Comparison of ENCODE assay signal across 28 cellular contexts in genomic region chr6:13184089-13184468, GRCh38.
"Had no signal": no experiment of that assay in that cellular context is flagged by ENCODE, and none has a peak within 500 bp of the region (broad histone marks: within the 10 kb centered on the region; RNA-seq: fewer than 3 reads in every experiment).

No MANE protein-coding gene starts in this region.

- H3K9me3 Mint-ChIP-seq: naive thymus-derived CD4-positive, alpha-beta T cell; natural killer cell; nephron; neural progenitor cell; stimulated activated memory B cell treated with anti-CD40 and anti-IgM and Interleukin-4, amounts not matched to agents 10 μg/mL and 1 μg/mL and 100 μg/mL, for 72 hours; stimulated activated naive CD8-positive, alpha-beta T cell treated with anti-CD3 and anti-CD28 coated beads, Interleukin-15, amount 100 ng/mL, for 72 hours; type B pancreatic cell had no signal

- H3K36me3 Mint-ChIP-seq: naive thymus-derived CD4-positive, alpha-beta T cell; natural killer cell; neural progenitor cell; stimulated activated memory B cell treated with anti-CD40 and anti-IgM and Interleukin-4, amounts not matched to agents 10 μg/mL and 1 μg/mL and 100 μg/mL, for 72 hours; type B pancreatic cell had no signal

- H3K36me3 ChIP-seq: neural progenitor cell, pancreas, prostate gland, right lobe of liver, sigmoid colon, transverse colon, upper lobe of right lung, uterus had no signal

- H3K9me3 ChIP-seq: pancreas, prostate gland, right lobe of liver, sigmoid colon, suprapubic skin, testis, tibial artery, transverse colon, upper lobe of right lung, uterus had no signal

- DNase-seq: natural killer cell; occipital lobe; pancreas; retina; right cardiac atrium; right lobe of liver; sigmoid colon; small intestine; stimulated activated CD4-positive, alpha-beta T cell treated with anti-CD3 and anti-CD28 coated beads, Interleukin-15, amount 100 ng/mL, for 24 hours; stimulated activated CD4-positive, alpha-beta T cell treated with anti-CD3 and anti-CD28 coated beads, Interleukin-2, amount 100 ng/mL, for 24 hours; stimulated activated CD4-positive, alpha-beta T cell treated with anti-CD3 and anti-CD28 coated beads, Interleukin-2, amount 100 ng/mL, for 48 hours; stimulated activated CD4-positive, alpha-beta T cell treated with anti-CD3 and anti-CD28 coated beads, Interleukin-4, amount 100 ng/mL, for 24 hours; stimulated activated naive CD4-positive, alpha-beta T cell; stimulated activated naive CD8-positive, alpha-beta T cell treated with anti-CD3 and anti-CD28 coated beads, Interleukin-15, amount 100 ng/mL, for 72 hours; stimulated activated naive CD8-positive, alpha-beta T cell treated with anti-CD3 and anti-CD28 coated beads, Interleukin-15, Interleukin-2, amounts not matched to agents 100 U/mL and 50 U/mL, for 24 hours; substantia nigra; testis; tibial artery; transverse colon; upper lobe of right lung; uterus had no signal

- H3K4me1 ChIP-seq: pancreas, prostate gland, right lobe of liver, sigmoid colon, suprapubic skin, testis, tibial artery, transverse colon, upper lobe of right lung, uterus had no signal

- ATAC-seq: naive thymus-derived CD4-positive, alpha-beta T cell; natural killer cell; pancreas; right cardiac atrium; stimulated activated memory B cell treated with anti-CD40 and anti-IgM and Interleukin-4, amounts not matched to agents 10 μg/mL and 1 μg/mL and 100 μg/mL, for 72 hours; stimulated activated naive CD8-positive, alpha-beta T cell treated with anti-CD3 and anti-CD28 coated beads, Interleukin-15, amount 100 ng/mL, for 72 hours; upper lobe of right lung had no signal

- H3K4me3 ChIP-seq: neural progenitor cell, pancreas, prostate gland, right lobe of liver, sigmoid colon, suprapubic skin, testis, tibial artery, transverse colon, upper lobe of right lung, uterus had no signal

- H3K27ac ChIP-seq: neural progenitor cell, pancreas, prostate gland, right lobe of liver, sigmoid colon, suprapubic skin, testis, tibial artery, transverse colon, upper lobe of right lung, uterus had no signal

- H3K4me1 Mint-ChIP-seq: natural killer cell; stimulated activated memory B cell treated with anti-CD40 and anti-IgM and Interleukin-4, amounts not matched to agents 10 μg/mL and 1 μg/mL and 100 μg/mL, for 72 hours had no signal

- H3K4me3 Mint-ChIP-seq: natural killer cell; stimulated activated memory B cell treated with anti-CD40 and anti-IgM and Interleukin-4, amounts not matched to agents 10 μg/mL and 1 μg/mL and 100 μg/mL, for 72 hours; stimulated activated naive CD8-positive, alpha-beta T cell treated with anti-CD3 and anti-CD28 coated beads, Interleukin-15, amount 100 ng/mL, for 72 hours; type B pancreatic cell had no signal

- H3K27me3 ChIP-seq: neural progenitor cell, pancreas, right lobe of liver, sigmoid colon, suprapubic skin, testis, tibial artery, transverse colon, upper lobe of right lung, uterus had no signal

- H3K27ac Mint-ChIP-seq: natural killer cell; nephron; stimulated activated memory B cell treated with anti-CD40 and anti-IgM and Interleukin-4, amounts not matched to agents 10 μg/mL and 1 μg/mL and 100 μg/mL, for 72 hours; type B pancreatic cell had no signal
